1 cellular context compared by ENCODE assay signal in the genomic region with DNA sequence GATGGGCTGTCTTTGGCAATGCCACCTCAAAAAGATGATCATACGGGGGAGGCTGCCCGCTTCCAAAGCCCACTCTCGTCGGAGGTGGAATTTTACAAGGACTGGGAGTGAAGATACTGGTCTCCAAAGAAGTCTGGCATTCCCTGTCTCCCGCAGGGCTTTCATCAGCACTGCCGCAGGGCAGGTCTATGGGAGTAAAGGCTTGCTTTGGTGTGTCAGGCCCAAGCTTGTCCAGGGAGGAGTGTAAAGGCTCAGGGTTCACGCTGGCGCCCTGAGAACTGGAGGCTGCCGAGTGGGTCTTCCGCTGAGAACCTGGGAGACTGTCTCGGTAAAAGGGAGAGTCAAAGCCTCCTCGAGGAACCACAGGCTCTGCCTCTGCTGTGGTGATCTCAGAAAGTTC.
TF ChIP-seq lines count a peak whose summit lies in the region.

No MANE protein-coding gene starts in this region.

TF ChIP-seq in WTC11, 78 proteins besides CTCF, POLR2A, EP300 and RAD21 (continued from another document):
- TF ChIP-seq, protein P1, sequence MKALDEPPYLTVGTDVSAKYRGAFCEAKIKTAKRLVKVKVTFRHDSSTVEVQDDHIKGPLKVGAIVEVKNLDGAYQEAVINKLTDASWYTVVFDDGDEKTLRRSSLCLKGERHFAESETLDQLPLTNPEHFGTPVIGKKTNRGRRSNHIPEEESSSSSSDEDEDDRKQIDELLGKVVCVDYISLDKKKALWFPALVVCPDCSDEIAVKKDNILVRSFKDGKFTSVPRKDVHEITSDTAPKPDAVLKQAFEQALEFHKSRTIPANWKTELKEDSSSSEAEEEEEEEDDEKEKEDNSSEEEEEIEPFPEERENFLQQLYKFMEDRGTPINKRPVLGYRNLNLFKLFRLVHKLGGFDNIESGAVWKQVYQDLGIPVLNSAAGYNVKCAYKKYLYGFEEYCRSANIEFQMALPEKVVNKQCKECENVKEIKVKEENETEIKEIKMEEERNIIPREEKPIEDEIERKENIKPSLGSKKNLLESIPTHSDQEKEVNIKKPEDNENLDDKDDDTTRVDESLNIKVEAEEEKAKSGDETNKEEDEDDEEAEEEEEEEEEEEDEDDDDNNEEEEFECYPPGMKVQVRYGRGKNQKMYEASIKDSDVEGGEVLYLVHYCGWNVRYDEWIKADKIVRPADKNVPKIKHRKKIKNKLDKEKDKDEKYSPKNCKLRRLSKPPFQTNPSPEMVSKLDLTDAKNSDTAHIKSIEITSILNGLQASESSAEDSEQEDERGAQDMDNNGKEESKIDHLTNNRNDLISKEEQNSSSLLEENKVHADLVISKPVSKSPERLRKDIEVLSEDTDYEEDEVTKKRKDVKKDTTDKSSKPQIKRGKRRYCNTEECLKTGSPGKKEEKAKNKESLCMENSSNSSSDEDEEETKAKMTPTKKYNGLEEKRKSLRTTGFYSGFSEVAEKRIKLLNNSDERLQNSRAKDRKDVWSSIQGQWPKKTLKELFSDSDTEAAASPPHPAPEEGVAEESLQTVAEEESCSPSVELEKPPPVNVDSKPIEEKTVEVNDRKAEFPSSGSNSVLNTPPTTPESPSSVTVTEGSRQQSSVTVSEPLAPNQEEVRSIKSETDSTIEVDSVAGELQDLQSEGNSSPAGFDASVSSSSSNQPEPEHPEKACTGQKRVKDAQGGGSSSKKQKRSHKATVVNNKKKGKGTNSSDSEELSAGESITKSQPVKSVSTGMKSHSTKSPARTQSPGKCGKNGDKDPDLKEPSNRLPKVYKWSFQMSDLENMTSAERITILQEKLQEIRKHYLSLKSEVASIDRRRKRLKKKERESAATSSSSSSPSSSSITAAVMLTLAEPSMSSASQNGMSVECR (CRISPR knock-in tag; IDR thresholded peaks at IDR 0.05; ENCODE audit: borderline replicate concordance): no peak
- TF ChIP-seq ESRRA (CRISPR knock-in tag; IDR thresholded peaks at IDR 0.05; ENCODE audit: borderline replicate concordance) (no peak), ZNF138 (CRISPR knock-in tag; conservative IDR thresholded peaks at IDR 0.05) (no peak), TCF7 (CRISPR knock-in tag; IDR thresholded peaks at IDR 0.05; ENCODE audit: low read depth) (no peak), GTF2I (CRISPR knock-in tag; conservative IDR thresholded peaks at IDR 0.05) (no peak), ZNF416 (CRISPR knock-in tag; IDR thresholded peaks at IDR 0.05) (no peak), CBFB (CRISPR knock-in tag; IDR thresholded peaks at IDR 0.05; ENCODE audit: low read depth) (no peak), NFYB (CRISPR knock-in tag; conservative IDR thresholded peaks at IDR 0.05; ENCODE audit: low read depth) (no peak), ZNF232 (CRISPR knock-in tag; IDR thresholded peaks at IDR 0.05) (no peak), FOXK1 (CRISPR knock-in tag; IDR thresholded peaks at IDR 0.05) (no peak), FOXP4 (CRISPR knock-in tag; IDR thresholded peaks at IDR 0.05) (no peak), ZNF425 (CRISPR knock-in tag; conservative IDR thresholded peaks at IDR 0.05) (no peak)
TF ChIP-seq in WTC11: peak in this region for 0.
